8 cellular contexts compared by ENCODE assay signal in genomic region chr3:20041197-20041780, GRCh38. TPM values are rescaled to one million over a fixed set of nuclear protein-coding genes. Genes with fewer than 3 reads are reported as not detected.
DNase-seq lines count a peak whose midpoint lies in the region; ATAC-seq and TF ChIP-seq lines count a peak whose summit lies in the region.

No MANE protein-coding gene starts in this region.

- peak overlapping the region; percentile 98 for H3K27ac Mint-ChIP-seq in activated CD4-positive, alpha-beta T cell treated with anti-CD3 and anti-CD28 coated beads, Interleukin-2, amount 10 ng/mL, durations not matched to agents 24 days and 14 days

- peak; percentile 82 for DNase-seq in SIG-M5 treated with dmso at 0.1 percent for 504 hours (lab: John Stamatoyannopoulos, UW; ENCODE audit: unreplicated experiment)
- DNase-seq in SIG-M5 (lab: John Stamatoyannopoulos, UW), result no peak
- DNase-seq in NCI-H2196 treated with DMSO at 0.1 percent for 48 hours (lab: John Stamatoyannopoulos, UW; ENCODE audit: unreplicated experiment), result peak; percentile 31
- peak; percentile 93 for DNase-seq in activated CD4-positive, alpha-beta T cell treated with anti-CD3 and anti-CD28 coated beads, Interleukin-2, amount 10 ng/mL, durations not matched to agents 24 days and 14 days
- DNase-seq in dedifferentiated amniotic fluid mesenchymal stem cell (ENCODE audit: extremely low spot score), result peak; percentile 34
- peak; percentile 76 for DNase-seq in stimulated activated CD4-positive, alpha-beta T cell treated with anti-CD3 and anti-CD28 coated beads, Interleukin-4, amount 100 ng/mL, for 1 hour

- H3K27me3 ChIP-seq in liver (ENCODE audit: control insufficient read depth in 4 of 4, insufficient read depth in 4 of 4, low read length in 3 of 4), result no peaks in the 10 kb centered on the region

- no peak for TF ChIP-seq CTCF in liver (IDR thresholded peaks at IDR 0.05; ENCODE audit: low read depth, low read length, missing input control)

- ATAC-seq in HG03039 (IDR thresholded peaks at IDR 0.05; ENCODE audit: unreplicated experiment), result peak; percentile 35

- peak; percentile 38 to 40 for TF ChIP-seq RAD21 in liver (IDR thresholded peaks at IDR 0.05)

- under 1% methylated on average over 28 of the region's 28 CpGs for WGBS in liver

- H3K9me3 ChIP-seq in liver (ENCODE audit: control insufficient read depth in 4 of 4, low read length in 3 of 4), result no peaks in the 10 kb centered on the region

- no peaks in the 10 kb centered on the region for H3K36me3 ChIP-seq in liver (ENCODE audit: control insufficient read depth in 4 of 4, insufficient read depth in 3 of 4, low read depth in 1 of 4, low read length in 3 of 4)

- H3K9ac ChIP-seq in liver (ENCODE audit: low read depth in 1 of 2, low read length in 2 of 2), result peak overlapping the region; percentile 87 to 90

- peak overlapping the region; percentile 96 for H3K4me3 Mint-ChIP-seq in activated CD4-positive, alpha-beta T cell treated with anti-CD3 and anti-CD28 coated beads, Interleukin-2, amount 10 ng/mL, durations not matched to agents 24 days and 14 days

- intact Hi-C loops in activated CD4-positive, alpha-beta T cell treated with anti-CD3 and anti-CD28 coated beads, Interleukin-2, amount 10 ng/mL, durations not matched to agents 24 days and 14 days (cut with micrococcal nuclease), result loop anchor here (1.0 kb wide), 4 partner anchors 13 to 145 kb away; partner anchors contain the start of gene SGO1

- H3K9me3 Mint-ChIP-seq in activated CD4-positive, alpha-beta T cell treated with anti-CD3 and anti-CD28 coated beads, Interleukin-2, amount 10 ng/mL, durations not matched to agents 24 days and 14 days, result no peaks in the 10 kb centered on the region

- H3K4me1 ChIP-seq in liver (ENCODE audit: control insufficient read depth in 4 of 4, insufficient read depth in 4 of 4, low read length in 3 of 4), result peaks cover 6 to 45% (median 38%) of the 10 kb centered on the region in 4 donors

- peaks cover 3% of the 10 kb centered on the region for H3K36me3 Mint-ChIP-seq in activated CD4-positive, alpha-beta T cell treated with anti-CD3 and anti-CD28 coated beads, Interleukin-2, amount 10 ng/mL, durations not matched to agents 24 days and 14 days (ENCODE audit: low read depth)

- peak overlapping the region; percentile 89 to 97 for H3K27ac ChIP-seq in liver (ENCODE audit: low read depth in 1 of 2, low read length in 2 of 2)

- H3K27me3 Mint-ChIP-seq in activated CD4-positive, alpha-beta T cell treated with anti-CD3 and anti-CD28 coated beads, Interleukin-2, amount 10 ng/mL, durations not matched to agents 24 days and 14 days, result no peaks in the 10 kb centered on the region

- H3K4me3 ChIP-seq in liver (ENCODE audit: low read depth in 1 of 3, low read length in 3 of 3), result peak overlapping the region; percentile 57 to 98 (median 92)

- H3K4me1 Mint-ChIP-seq in activated CD4-positive, alpha-beta T cell treated with anti-CD3 and anti-CD28 coated beads, Interleukin-2, amount 10 ng/mL, durations not matched to agents 24 days and 14 days, result peaks cover 52% of the 10 kb centered on the region

TF ChIP-seq in liver, 16 proteins besides CTCF, POLR2A, EP300 and RAD21:
- TF ChIP-seq FOXA1 (IDR thresholded peaks at IDR 0.05) (no peak), EGR1 (IDR thresholded peaks at IDR 0.05; ENCODE audit: low read depth in 2 of 2) (no peak), GABPA (IDR thresholded peaks at IDR 0.05 in 1 of 2, conservative IDR thresholded peaks at IDR 0.05 in 1 of 2) (no peak), ZBTB33 (IDR thresholded peaks at IDR 0.05) (no peak), HNF4A (conservative IDR thresholded peaks at IDR 0.05) (peak in 1 of 2 donors; percentile 29), HNF4G (IDR thresholded peaks at IDR 0.05) (no peak), FOXA2 (IDR thresholded peaks at IDR 0.05) (no peak), SP1 (IDR thresholded peaks at IDR 0.05) (peak; percentile 25), REST (IDR thresholded peaks at IDR 0.05) (no peak), YY1 (IDR thresholded peaks at IDR 0.05) (peak; percentile 50), RXRA (IDR thresholded peaks at IDR 0.05) (peak; percentile 32 to 64), JUND (IDR thresholded peaks at IDR 0.05) (no peak), TAF1 (conservative IDR thresholded peaks at IDR 0.05) (no peak), ATF3 (IDR thresholded peaks at IDR 0.05) (no peak), NR2F2 (IDR thresholded peaks at IDR 0.05) (no peak)
- TF ChIP-seq, protein P1, sequence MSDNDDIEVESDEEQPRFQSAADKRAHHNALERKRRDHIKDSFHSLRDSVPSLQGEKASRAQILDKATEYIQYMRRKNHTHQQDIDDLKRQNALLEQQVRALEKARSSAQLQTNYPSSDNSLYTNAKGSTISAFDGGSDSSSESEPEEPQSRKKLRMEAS (IDR thresholded peaks at IDR 0.05), result peak; percentile 29

RNA-seq across cellular contexts. Expression of gene KAT2B, which starts 1.0 kb away (rescaled TPM):
- total RNA-seq in activated CD4-positive, alpha-beta T cell treated with anti-CD3 and anti-CD28 coated beads, Interleukin-2, amount 10 ng/mL, durations not matched to agents 24 days and 14 days, result 23.3 and 27.9 TPM in 2 replicates
- total RNA-seq in liver, result 10 to 100 TPM; 20.6 to 58.5 TPM
- 10 to 100 TPM in 1 of 2 donors, 1 to 10 TPM in 1; 7.5 to 12.0 TPM for polyA plus RNA-seq in liver

RNA-seq across cellular contexts. Expression of gene PP2D1, which starts 29.2 kb away (rescaled TPM):
- total RNA-seq in activated CD4-positive, alpha-beta T cell treated with anti-CD3 and anti-CD28 coated beads, Interleukin-2, amount 10 ng/mL, durations not matched to agents 24 days and 14 days, result not detected in 2 replicates
- total RNA-seq in liver, result not detected
- under 1 TPM in 1 of 2 donors, not detected in 1; 0.31 TPM for polyA plus RNA-seq in liver
